In genomic region chr4:8439914-8440490, GRCh38 we compare ENCODE assay signal across 8 cellular contexts. TPM values are rescaled to one million over a fixed set of nuclear protein-coding genes. Genes with fewer than 3 reads are reported as not detected.
A peak's percentile ranks its signal among the peaks of the same experiment; 100 is the strongest.
DNase-seq lines count a peak whose midpoint lies in the region; ATAC-seq and TF ChIP-seq lines count a peak whose summit lies in the region.

No MANE protein-coding gene starts in this region.

- H3K4me3 ChIP-seq in body of pancreas (peak overlapping the region; percentile 2 to 93), testis (peak overlapping the region; percentile 94 to 96)

- intact Hi-C loops in body of pancreas (cut with DNase I) (no loop called here), testis (cut with DNase I; ENCODE audit: low total_unique reads) (no loop called here)

- H3K9me3 ChIP-seq in body of pancreas (no peaks in the 10 kb centered on the region), testis (no peaks in the 10 kb centered on the region)

- DNase-seq in NCI-H82 (lab: John Stamatoyannopoulos, UW) = peak; percentile 58
- DNase-seq in NCI-H82 treated with DMSO at 0.1 percent for 48 hours (lab: John Stamatoyannopoulos, UW; ENCODE audit: unreplicated experiment) = no peak
- DNase-seq in NCI-H2227 (lab: John Stamatoyannopoulos, UW; ENCODE audit: unreplicated experiment) = peak; percentile 33
- no peak for DNase-seq in body of pancreas
- DNase-seq in left kidney (ENCODE audit: low read depth, low spot score) = peak; percentile 43
- no peak for DNase-seq in testis
- DNase-seq in central memory CD4-positive, alpha-beta T cell = no peak

- H3K27ac ChIP-seq in body of pancreas (peak overlapping the region; percentile 85 to 98 (median 92)), testis (peak overlapping the region; percentile 85 to 87)

- TF ChIP-seq CTCF in body of pancreas (IDR thresholded peaks at IDR 0.05) (no peak), testis (IDR thresholded peaks at IDR 0.05) (no peak)

- H3K36me3 ChIP-seq in body of pancreas (replicated peaks in 1 of 2; ENCODE audit: insufficient read depth in 1 of 2, low read depth in 2 of 2) = no peaks in the 10 kb centered on the region
- H3K36me3 ChIP-seq in testis (ENCODE audit: low read depth, missing control alignments) = no peaks in the 10 kb centered on the region

- H3K4me1 ChIP-seq in body of pancreas (peaks cover 74% of the 10 kb centered on the region), testis (peaks cover 64% of the 10 kb centered on the region)

- 7 to 14% methylated on average over 12 of the region's 12 CpGs for WGBS in body of pancreas, 2 donors
- WGBS in testis, 2 donors = 3 to 9% methylated on average over 12 of the region's 12 CpGs

- TF ChIP-seq POLR2A in body of pancreas (IDR thresholded peaks at IDR 0.05) = no peak
- TF ChIP-seq POLR2A in testis (IDR thresholded peaks at IDR 0.05) = no peak

- H3K27me3 ChIP-seq in body of pancreas = no peaks in the 10 kb centered on the region
- no peaks in the 10 kb centered on the region for H3K27me3 ChIP-seq in testis

- ATAC-seq in HG02623 (IDR thresholded peaks at IDR 0.05; ENCODE audit: unreplicated experiment) = peak; percentile 15
- peak; percentile 34 for ATAC-seq in body of pancreas

RNA-seq across cellular contexts. Expression of gene ACOX3, which starts 0.5 kb away (rescaled TPM):
- total RNA-seq in body of pancreas (10 to 100 TPM; 18.4 to 23.4 TPM), testis (10 to 100 TPM; 29.8 to 35.9 TPM)
- polyA plus RNA-seq in testis (ENCODE audit: insufficient read depth, low read depth, low replicate concordance) = 8.6 TPM

RNA-seq across cellular contexts. Expression of gene TRMT44, which starts 0.6 kb away (rescaled TPM):
- total RNA-seq in body of pancreas = 10 to 100 TPM; 13.2 to 60.0 TPM
- total RNA-seq in testis = 10 to 100 TPM; 41.3 to 52.7 TPM
- 20.9 TPM for polyA plus RNA-seq in testis (ENCODE audit: insufficient read depth, low read depth, low replicate concordance)

Comparison
In these comparisons a context has a peak if more than half of its experiments do, and no peak if none do; other contexts are left out.
1. DNase-seq: peak in NCI-H82 (single experiment), NCI-H2227 (single experiment) and left kidney (single experiment); none in NCI-H82 treated with DMSO at 0.1 percent for 48 hours (single experiment), body of pancreas (0 of 4), testis (single experiment) and central memory CD4-positive, alpha-beta T cell (single experiment).